Comparison of ENCODE assay signal across 24 cellular contexts in the genomic region with DNA sequence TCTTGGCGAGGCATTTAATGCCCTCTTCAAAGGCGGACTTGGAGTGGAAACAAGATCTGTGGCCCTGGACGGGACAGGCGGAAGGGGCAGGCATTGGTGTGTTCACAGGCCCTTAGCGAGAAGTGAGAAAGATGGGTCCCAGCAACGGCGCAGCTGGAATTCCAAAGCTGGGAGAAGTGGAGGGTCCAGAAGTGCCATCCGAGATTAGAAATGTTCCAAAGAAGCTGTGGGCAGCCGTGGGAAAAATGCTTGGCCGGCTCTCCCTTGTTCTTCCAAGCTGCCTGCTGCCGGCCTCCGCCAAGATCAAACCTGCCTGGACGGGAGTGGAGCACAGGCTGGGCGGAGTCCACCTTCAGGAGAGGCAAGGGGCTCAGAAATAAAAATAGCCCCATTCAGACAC.
A peak's percentile ranks its signal among the peaks of the same experiment; 100 is the strongest.
DNase-seq lines count a peak whose midpoint lies in the region; ATAC-seq and TF ChIP-seq lines count a peak whose summit lies in the region.
"Had no signal": no experiment of that assay in that cellular context is flagged by ENCODE, and none has a peak within 500 bp of the region (broad histone marks: within the 10 kb centered on the region; RNA-seq: fewer than 3 reads in every experiment).

No MANE protein-coding gene starts in this region.

- H3K4me1 Mint-ChIP-seq in natural killer cell treated with Interleukin-12 subunit alpha and Interleukin-12 subunit beta and Interleukin-15 and Interleukin-18, amount 100 ng/mL, for 72 hours (ENCODE audit: low read depth in 2 of 2) = no peaks in the 10 kb centered on the region
- H3K4me1 Mint-ChIP-seq in natural killer cell = peaks cover 0 to 8% of the 10 kb centered on the region in 2 donors
- H3K4me1 Mint-ChIP-seq in glutamatergic neuron (ENCODE audit: low read depth, unreplicated experiment) = no peaks in the 10 kb centered on the region

- TF ChIP-seq CTCF in natural killer cell (IDR thresholded peaks at IDR 0.05) (no peak), left ventricle myocardium inferior (IDR thresholded peaks at IDR 0.05; ENCODE audit: borderline replicate concordance) (no peak), sigmoid colon (IDR thresholded peaks at IDR 0.05) (no peak), glutamatergic neuron (IDR thresholded peaks at IDR 0.05; ENCODE audit: partially characterized antibody, unreplicated experiment) (no peak), stomach (IDR thresholded peaks at IDR 0.05) (no peak)

- no peak overlapping the region for H3K4me3 Mint-ChIP-seq in natural killer cell treated with Interleukin-12 subunit alpha and Interleukin-12 subunit beta and Interleukin-15 and Interleukin-18, amount 100 ng/mL, for 72 hours
- H3K4me3 Mint-ChIP-seq in natural killer cell (no peak overlapping the region), glutamatergic neuron (ENCODE audit: unreplicated experiment) (no peak overlapping the region)

- no peak overlapping the region for H3K27ac Mint-ChIP-seq in natural killer cell treated with Interleukin-12 subunit alpha and Interleukin-12 subunit beta and Interleukin-15 and Interleukin-18, amount 100 ng/mL, for 72 hours
- H3K27ac Mint-ChIP-seq in natural killer cell (no peak overlapping the region), glutamatergic neuron (ENCODE audit: unreplicated experiment) (no peak overlapping the region)

- TF ChIP-seq POLR2A in sigmoid colon (IDR thresholded peaks at IDR 0.05) (no peak), stomach (IDR thresholded peaks at IDR 0.05) (no peak)

- H3K4me1 ChIP-seq in left ventricle myocardium inferior = peaks cover 8% of the 10 kb centered on the region
- H3K4me1 ChIP-seq in sigmoid colon = no peaks in the 10 kb centered on the region
- H3K4me1 ChIP-seq in stomach = no peaks in the 10 kb centered on the region
- H3K4me1 ChIP-seq: A549, BE2C, SJSA1 had no signal

- H3K4me3 ChIP-seq in left ventricle myocardium inferior (no peak overlapping the region), sigmoid colon (no peak overlapping the region), stomach (no peak overlapping the region)
- H3K4me3 ChIP-seq: A549, SJSA1 had no signal

- peaks cover 36% of the 10 kb centered on the region for H3K9me3 ChIP-seq in left ventricle myocardium inferior (replicated peaks)
- peaks cover 0 to 24% (median 6%) of the 10 kb centered on the region in 4 donors for H3K9me3 ChIP-seq in sigmoid colon
- peaks cover 0 to 37% (median 28%) of the 10 kb centered on the region in 4 donors for H3K9me3 ChIP-seq in stomach
- H3K9me3 ChIP-seq: A549, BE2C, SJSA1 had no signal

- peaks cover 7% of the 10 kb centered on the region for H3K9me3 Mint-ChIP-seq in natural killer cell treated with Interleukin-12 subunit alpha and Interleukin-12 subunit beta and Interleukin-15 and Interleukin-18, amount 100 ng/mL, for 72 hours
- peaks cover 2 to 8% of the 10 kb centered on the region in 2 donors for H3K9me3 Mint-ChIP-seq in natural killer cell
- H3K9me3 Mint-ChIP-seq in glutamatergic neuron (ENCODE audit: unreplicated experiment) = peaks cover 8% of the 10 kb centered on the region

- H3K36me3 Mint-ChIP-seq in natural killer cell treated with Interleukin-12 subunit alpha and Interleukin-12 subunit beta and Interleukin-15 and Interleukin-18, amount 100 ng/mL, for 72 hours = peaks cover 6% of the 10 kb centered on the region
- no peaks in the 10 kb centered on the region for H3K36me3 Mint-ChIP-seq in natural killer cell
- H3K36me3 Mint-ChIP-seq in glutamatergic neuron (ENCODE audit: unreplicated experiment) = no peaks in the 10 kb centered on the region

- WGBS in sigmoid colon, 2 donors = 72 to 83% methylated on average over 14 of the region's 14 CpGs
- WGBS in stomach, 5 donors = 73 to 80% (median 75%) methylated on average over 14 of the region's 14 CpGs

- H3K27me3 Mint-ChIP-seq in natural killer cell treated with Interleukin-12 subunit alpha and Interleukin-12 subunit beta and Interleukin-15 and Interleukin-18, amount 100 ng/mL, for 72 hours = peaks cover 0 to 6% of the 10 kb centered on the region in 2 donors
- no peaks in the 10 kb centered on the region for H3K27me3 Mint-ChIP-seq in natural killer cell (ENCODE audit: low read depth in 2 of 2)
- H3K27me3 Mint-ChIP-seq in glutamatergic neuron (ENCODE audit: unreplicated experiment) = peaks cover 3% of the 10 kb centered on the region

- H3K27me3 ChIP-seq in left ventricle myocardium inferior (ENCODE audit: low read depth) (peaks cover 21% of the 10 kb centered on the region), sigmoid colon (peaks cover 0 to 29% (median 14%) of the 10 kb centered on the region in 3 donors), stomach (peaks cover 0 to 35% (median 4%) of the 10 kb centered on the region in 3 donors)
- H3K27me3 ChIP-seq: SJSA1 had no signal

- TF ChIP-seq EP300 in sigmoid colon (IDR thresholded peaks at IDR 0.05) = no peak
- no peak for TF ChIP-seq EP300 in stomach (IDR thresholded peaks at IDR 0.05)

- H3K27ac ChIP-seq in left ventricle myocardium inferior (replicated peaks) (no peak overlapping the region), sigmoid colon (no peak overlapping the region), stomach (no peak overlapping the region)
- H3K27ac ChIP-seq: A549, SJSA1 had no signal

- no peaks in the 10 kb centered on the region for H3K36me3 ChIP-seq in left ventricle myocardium inferior
- no peaks in the 10 kb centered on the region for H3K36me3 ChIP-seq in sigmoid colon
- H3K36me3 ChIP-seq in stomach = no peaks in the 10 kb centered on the region
- H3K36me3 ChIP-seq: BE2C, SJSA1 had no signal

- DNase-seq in natural killer cell treated with Interleukin-12 subunit alpha and Interleukin-12 subunit beta and Interleukin-15 and Interleukin-18, amount 100 ng/mL, for 72 hours (ENCODE audit: low spot score) = peak; percentile 15
- DNase-seq in natural killer cell (no peak), left ventricle myocardium inferior (peak; percentile 5), sigmoid colon (peak; percentile 51), NCI-H1417 (lab: John Stamatoyannopoulos, UW) (no peak), NK-92 (lab: John Stamatoyannopoulos, UW; ENCODE audit: unreplicated experiment) (no peak), glutamatergic neuron (no peak), stomach (no peak)
- DNase-seq: BE2C, COR-L47, GDM1, GOT3, Karpas-422, MV-4-11, NCI-H1105 treated with DMSO at 0.1 percent for 48 hours, NCI-H1694, NCI-H2081, NCI-H2171, NCI-H345, NCI-H524, NCI-H774 had no signal

- intact Hi-C loops in natural killer cell (cut with micrococcal nuclease) (no loop called here), left ventricle myocardium inferior (cut with micrococcal nuclease) (no loop called here), sigmoid colon (cut with DNase I) (no loop called here), stomach (cut with DNase I; ENCODE audit: low total_unique reads) (no loop called here)

- no peak for ATAC-seq in natural killer cell treated with Interleukin-12 subunit alpha and Interleukin-12 subunit beta and Interleukin-15 and Interleukin-18, amount 100 ng/mL, for 72 hours
- ATAC-seq in natural killer cell = no peak
- ATAC-seq: A549, Panc1 had no signal

Comparison
In these comparisons a context has a peak if more than half of its experiments do, and no peak if none do; other contexts are left out.
1. DNase-seq: peak in natural killer cell treated with Interleukin-12 subunit alpha and Interleukin-12 subunit beta and Interleukin-15 and Interleukin-18, amount 100 ng/mL, for 72 hours (single experiment), left ventricle myocardium inferior (single experiment) and sigmoid colon (single experiment); none in natural killer cell (single experiment), NCI-H1417 (0 of 3), NK-92 (single experiment), glutamatergic neuron (single experiment) and stomach (single experiment).